19 cellular contexts compared by ENCODE assay signal in the genomic region with DNA sequence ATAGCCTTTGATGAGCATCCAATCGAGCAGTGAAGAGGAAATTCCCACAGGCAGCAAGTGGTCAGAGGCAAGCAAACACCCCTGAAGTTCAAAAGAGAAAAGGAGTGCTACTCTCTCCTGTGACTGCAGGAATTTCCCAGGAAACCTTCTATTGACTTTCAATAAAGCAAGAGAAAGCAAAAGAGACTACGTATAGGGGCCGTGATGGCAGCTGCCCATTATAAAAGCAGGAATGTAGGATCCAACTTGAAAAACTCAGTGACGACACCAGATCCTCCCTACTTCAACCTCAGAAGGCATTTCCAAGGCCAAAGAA.
"Had no signal": no experiment of that assay in that cellular context is flagged by ENCODE, and none has a peak within 500 bp of the region (broad histone marks: within the 10 kb centered on the region; RNA-seq: fewer than 3 reads in every experiment).

No MANE protein-coding gene starts in this region.

- H3K9me3 ChIP-seq: left ventricle myocardium inferior, mucosa of descending colon, pancreas, stomach had no signal

- H3K4me1 Mint-ChIP-seq: activated T-helper 17 cell treated with anti-CD3 and anti-CD28 coated beads, Interleukin-2, amount 50 U/mL, for 72 hours; brain; endodermal cell; stimulated activated effector memory CD8-positive, alpha-beta T cell treated with anti-CD3 and anti-CD28 coated beads, Interleukin-12 subunit alpha, Interleukin-12 subunit beta, amount 100 ng/mL, for 72 hours had no signal

- H3K27me3 Mint-ChIP-seq: activated T-helper 17 cell treated with anti-CD3 and anti-CD28 coated beads, Interleukin-2, amount 50 U/mL, for 72 hours; brain; naive thymus-derived CD4-positive, alpha-beta T cell had no signal

- DNase-seq: activated CD4-positive, alpha-beta T cell treated with anti-CD3 and anti-CD28 coated beads, Interleukin-2, amount 50 U/mL, for 4 hours; activated naive CD4-positive, alpha-beta T cell; caudate nucleus; dorsolateral prefrontal cortex; foreskin keratinocyte; kidney; left ventricle myocardium inferior; mesenchymal stem cell; mucosa of descending colon; naive thymus-derived CD4-positive, alpha-beta T cell; pancreas; stimulated activated CD4-positive, alpha-beta T cell treated with anti-CD3 and anti-CD28 coated beads, Interleukin-4, amount 100 ng/mL, for 24 hours; stomach; WERI-Rb-1 had no signal

- H3K27me3 ChIP-seq: dorsolateral prefrontal cortex, foreskin keratinocyte, pancreas, stomach had no signal

- H3K27ac Mint-ChIP-seq: activated T-helper 17 cell treated with anti-CD3 and anti-CD28 coated beads, Interleukin-2, amount 50 U/mL, for 72 hours; endodermal cell had no signal

- H3K4me3 Mint-ChIP-seq: activated T-helper 17 cell treated with anti-CD3 and anti-CD28 coated beads, Interleukin-2, amount 50 U/mL, for 72 hours; brain; endodermal cell; naive thymus-derived CD4-positive, alpha-beta T cell; stimulated activated effector memory CD8-positive, alpha-beta T cell treated with anti-CD3 and anti-CD28 coated beads, Interleukin-12 subunit alpha, Interleukin-12 subunit beta, amount 100 ng/mL, for 72 hours had no signal

- ATAC-seq: activated T-helper 17 cell treated with anti-CD3 and anti-CD28 coated beads, Interleukin-2, amount 50 U/mL, for 72 hours; foreskin keratinocyte; sciatic nerve; stimulated activated effector memory CD8-positive, alpha-beta T cell treated with anti-CD3 and anti-CD28 coated beads, Interleukin-12 subunit alpha, Interleukin-12 subunit beta, amount 100 ng/mL, for 72 hours had no signal

- H3K9me3 Mint-ChIP-seq: activated T-helper 17 cell treated with anti-CD3 and anti-CD28 coated beads, Interleukin-2, amount 50 U/mL, for 72 hours; brain; endodermal cell; naive thymus-derived CD4-positive, alpha-beta T cell; stimulated activated effector memory CD8-positive, alpha-beta T cell treated with anti-CD3 and anti-CD28 coated beads, Interleukin-12 subunit alpha, Interleukin-12 subunit beta, amount 100 ng/mL, for 72 hours had no signal

- H3K27ac ChIP-seq: foreskin keratinocyte, left ventricle myocardium inferior, pancreas, stomach, WERI-Rb-1 had no signal

- H3K4me3 ChIP-seq: dorsolateral prefrontal cortex, left ventricle myocardium inferior, mucosa of descending colon, pancreas, stomach had no signal

- H3K4me1 ChIP-seq: foreskin keratinocyte, left ventricle myocardium inferior, stomach had no signal
